In the genomic region with DNA sequence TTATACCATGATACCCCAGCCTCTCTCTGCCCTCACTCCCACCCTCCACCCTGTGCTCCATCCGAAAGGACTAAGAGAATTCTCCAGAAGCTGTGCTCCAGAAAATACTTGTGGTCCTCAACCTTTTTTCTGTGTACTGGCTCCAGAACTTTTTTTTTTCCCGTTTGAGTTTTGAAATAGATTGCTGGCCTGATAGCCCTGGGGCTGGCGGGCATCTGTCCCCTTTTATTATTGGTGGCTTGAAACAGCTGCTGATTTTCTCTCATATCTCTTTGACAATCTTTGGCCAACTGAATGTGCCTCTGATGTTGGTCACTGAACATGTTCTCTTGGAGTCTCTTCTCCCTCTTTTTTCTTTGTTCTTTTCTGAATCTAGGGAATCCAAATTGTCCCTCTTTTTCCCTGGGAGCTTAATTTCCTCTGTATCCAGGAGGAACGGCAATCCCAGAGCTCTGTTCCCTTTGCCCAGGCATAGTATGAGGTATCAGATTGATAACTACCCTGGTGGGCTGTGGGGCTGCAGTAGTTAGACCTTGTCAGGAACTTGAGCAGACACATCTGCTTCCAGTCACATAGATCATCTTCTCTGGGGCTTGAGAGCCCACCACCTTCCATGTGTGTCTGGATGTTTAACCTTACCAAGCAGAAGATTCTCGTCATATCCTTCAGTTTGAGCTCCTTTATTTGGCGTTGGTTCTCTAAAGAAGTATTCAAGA, we compare ENCODE assay signal across 9 cellular contexts. TPM values are rescaled to one million over a fixed set of nuclear protein-coding genes. Genes with fewer than 3 reads are reported as not detected.
DNase-seq lines count a peak whose midpoint lies in the region; ATAC-seq and TF ChIP-seq lines count a peak whose summit lies in the region.
"Had no signal": no experiment of that assay in that cellular context is flagged by ENCODE, and none has a peak within 500 bp of the region (broad histone marks: within the 10 kb centered on the region; RNA-seq: fewer than 3 reads in every experiment).

No MANE protein-coding gene starts in this region.

- no peaks in the 10 kb centered on the region for H4K20me1 ChIP-seq in PC-9 (ENCODE audit: insufficient read depth)
- peaks cover 41% of the 10 kb centered on the region for H4K20me1 ChIP-seq in osteoblast (ENCODE audit: insufficient read depth, low read length)

- H3K27me3 ChIP-seq in CD4-positive, alpha-beta T cell (ENCODE audit: control insufficient read depth, insufficient read depth, low read length), result no peaks in the 10 kb centered on the region
- H3K27me3 ChIP-seq in PC-9 (ENCODE audit: insufficient read depth, low read depth) (no peaks in the 10 kb centered on the region), endodermal cell (ENCODE audit: control insufficient read depth, insufficient read depth, low read length, poor library complexity, severe bottlenecking) (no peaks in the 10 kb centered on the region), osteoblast (ENCODE audit: insufficient read depth, low read length) (no peaks in the 10 kb centered on the region)

- peak overlapping the region; percentile 93 for H3K4me2 ChIP-seq in PC-9
- peak overlapping the region; percentile 96 for H3K4me2 ChIP-seq in osteoblast (ENCODE audit: insufficient read depth, low read length)

- H3K9me3 ChIP-seq in CD4-positive, alpha-beta T cell (ENCODE audit: control insufficient read depth, low read length), result no peaks in the 10 kb centered on the region
- H3K9me3 ChIP-seq in PC-9 (ENCODE audit: insufficient read depth, low read depth) (no peaks in the 10 kb centered on the region), endodermal cell (ENCODE audit: control insufficient read depth, low read length) (no peaks in the 10 kb centered on the region), osteoblast (ENCODE audit: low read depth, low read length) (no peaks in the 10 kb centered on the region)

- no peak for TF ChIP-seq CTCF in CD4-positive, alpha-beta T cell (IDR thresholded peaks at IDR 0.05)
- TF ChIP-seq CTCF in PC-9 (conservative IDR thresholded peaks at IDR 0.05) (no peak), endodermal cell (conservative IDR thresholded peaks at IDR 0.05) (no peak), osteoblast (IDR thresholded peaks at IDR 0.05; ENCODE audit: extremely low read depth, low read depth, low read length) (no peak), GM13977 (IDR thresholded peaks at IDR 0.05; ENCODE audit: extremely low read depth, insufficient read depth, missing control alignments) (no peak)

- H3K4me1 ChIP-seq in PC-9 (replicated peaks; ENCODE audit: insufficient read depth) (peaks cover 25% of the 10 kb centered on the region), endodermal cell (ENCODE audit: control insufficient read depth, insufficient read depth, low read length) (no peaks in the 10 kb centered on the region), osteoblast (ENCODE audit: insufficient read depth, low read length) (peaks cover 17% of the 10 kb centered on the region)

- POLR2A ChIA-PET in CD4-positive, alpha-beta T cell (lab: Charles Lee), result interaction anchor here (1.2 to 4.3 kb wide), 5 partner anchors 41 to 124 kb away, joined by 5 to 28 read pairs (median 10); partner anchors contain the start of genes DEF6, FANCE and RPL10A
- POLR2A ChIA-PET in PC-9 (lab: Charles Lee; ENCODE audit: unreplicated experiment), result interaction anchor here (0.6 kb wide), 1 partner anchor 45 kb away, joined by 5 read pairs; no protein-coding TSS in a partner anchor

- no peak overlapping the region for H2AFZ ChIP-seq in PC-9
- no peak overlapping the region for H2AFZ ChIP-seq in osteoblast (ENCODE audit: low read length)

- peaks cover 61% of the 10 kb centered on the region for H3K36me3 Mint-ChIP-seq in CD4-positive, alpha-beta T cell (ENCODE audit: low read depth)
- H3K36me3 Mint-ChIP-seq in endodermal cell (ENCODE audit: low read depth), result peaks cover 11% of the 10 kb centered on the region

- H3K79me2 ChIP-seq in PC-9 (ENCODE audit: low read depth) (peaks cover 26% of the 10 kb centered on the region), osteoblast (ENCODE audit: insufficient read depth, low read length) (peaks cover 61% of the 10 kb centered on the region)

- no peak overlapping the region for H3K27ac ChIP-seq in CD4-positive, alpha-beta T cell (ENCODE audit: low read depth, low read length)
- H3K27ac ChIP-seq in PC-9 (no peak overlapping the region), endodermal cell (ENCODE audit: low read depth, low read length) (no peak overlapping the region), osteoblast (ENCODE audit: low read depth, low read length) (peak overlapping the region; percentile 98)

- H3K4me3 Mint-ChIP-seq in CD4-positive, alpha-beta T cell, result peak overlapping the region; percentile 96
- peak overlapping the region; percentile 80 for H3K4me3 Mint-ChIP-seq in endodermal cell

- no TSS peak for BruUV-seq in PC-9 (replicated peaks; lab: Mats Ljungman, UMichigan)

- no peaks in the 10 kb centered on the region for H3K9me2 ChIP-seq in PC-9 (ENCODE audit: insufficient read depth)

- H3K9ac ChIP-seq in endodermal cell (ENCODE audit: extremely low read depth, low read length, poor library complexity, severe bottlenecking), result no peak overlapping the region

- in situ Hi-C loops in GM13977 (cut with MboI; ENCODE audit: low pct_unique_long_range_greater_than_20kb, low sequenced_read_pairs, unreplicated experiment), result loop anchor here (10.0 kb wide), 1 partner anchor 101 kb away; no protein-coding TSS in a partner anchor

- no peaks in the 10 kb centered on the region for H3K9me3 Mint-ChIP-seq in CD4-positive, alpha-beta T cell
- H3K9me3 Mint-ChIP-seq in endodermal cell, result peaks cover 9% of the 10 kb centered on the region

- H3K36me3 ChIP-seq in PC-9 (ENCODE audit: low read depth), result no peaks in the 10 kb centered on the region
- H3K36me3 ChIP-seq in endodermal cell (ENCODE audit: control insufficient read depth, insufficient read depth, low read length), result no peaks in the 10 kb centered on the region
- H3K36me3 ChIP-seq in osteoblast (ENCODE audit: insufficient read depth, low read length), result peaks cover 35% of the 10 kb centered on the region

- intact Hi-C loops in CD4-positive, alpha-beta T cell (cut with DNase I, micrococcal nuclease), result loop anchor here (2.0 to 10.0 kb wide), 5 partner anchors 47 to 393 kb away; partner anchors contain the start of genes ARMC12 (in 2 of the 2) and DEF6 (in 1 of the 2)
- intact Hi-C loops in PC-9 (cut with micrococcal nuclease; ENCODE audit: unreplicated experiment), result no loop called here

- peak overlapping the region; percentile 89 for H3K27ac Mint-ChIP-seq in CD4-positive, alpha-beta T cell
- no peak overlapping the region for H3K27ac Mint-ChIP-seq in endodermal cell

- peaks cover 65% of the 10 kb centered on the region for H3K4me1 Mint-ChIP-seq in CD4-positive, alpha-beta T cell (ENCODE audit: low read depth)
- peaks cover 11% of the 10 kb centered on the region for H3K4me1 Mint-ChIP-seq in endodermal cell

- H3F3A ChIP-seq in PC-9 (ENCODE audit: insufficient read depth, low read depth), result peaks cover 13% of the 10 kb centered on the region; the same call in 1 of the 2 replicates

- WGBS in endodermal cell (ENCODE audit: insufficient coverage in 1 of 2, insufficient read length in 1 of 2), 2 experiments, result 86 to 93% methylated on average over 6 of the region's 6 CpGs

- CTCF ChIA-PET in CD4-positive, alpha-beta T cell (lab: Charles Lee), result interaction anchor here (0.7 to 4.9 kb wide), 6 partner anchors 39 to 208 kb away, joined by 3 to 73 read pairs (median 8); partner anchors contain the start of genes DEF6, FANCE and RPL10A
- CTCF ChIA-PET in PC-9 (lab: Charles Lee), result interaction anchor here (1.2 kb wide), 1 partner anchor 104 kb away, joined by 4 read pairs; no protein-coding TSS in a partner anchor

- H3K4me3 ChIP-seq in PC-9 (peak overlapping the region; percentile 77; the same call in 1 of the 2 replicates), endodermal cell (ENCODE audit: low read length) (peak overlapping the region; percentile 96), osteoblast (ENCODE audit: insufficient read depth, low read length) (peak overlapping the region; percentile 98)

- DNase-seq in CD4-positive, alpha-beta T cell, result peak in 1 of 10 experiments; percentile 25
- DNase-seq in PC-9 (no peak), endodermal cell (no peak), osteoblast (ENCODE audit: insufficient read length, low spot score, missing footprints) (peak; percentile 44), dedifferentiated amniotic fluid mesenchymal stem cell (ENCODE audit: extremely low spot score) (no peak), GM13977 (ENCODE audit: low spot score) (no peak), NCI-H2029 treated with DMSO at 0.1 percent for 48 hours (lab: John Stamatoyannopoulos, UW) (no peak)
- DNase-seq in effector CD4-positive, alpha-beta T cell, result no peak
- DNase-seq: activated CD4-positive, alpha-beta T cell treated with anti-CD3 and anti-CD28 coated beads, Interleukin-2, amount 50 U/mL, for 48 hours had no signal

- H3K27me3 Mint-ChIP-seq in CD4-positive, alpha-beta T cell, result no peaks in the 10 kb centered on the region
- H3K27me3 Mint-ChIP-seq in endodermal cell (ENCODE audit: insufficient read depth), result peaks cover 4% of the 10 kb centered on the region

- no peak for ATAC-seq in CD4-positive, alpha-beta T cell (ENCODE audit: poor library complexity)

RNA-seq across cellular contexts. Expression of gene PPARD, which starts 1.6 kb away (rescaled TPM):
- 10 to 100 TPM; 34.1 to 37.0 TPM for total RNA-seq in CD4-positive, alpha-beta T cell
- total RNA-seq in PC-9 (2021) (18.8 and 24.7 TPM in 2 replicates), endodermal cell (10 to 100 TPM; 10.9 to 11.5 TPM), osteoblast (12.3 and 13.3 TPM in 2 replicates)
- polyA plus RNA-seq in endodermal cell (2013, experiment 1 of 2), result 15.1 TPM
- polyA plus RNA-seq in endodermal cell (2013, experiment 2 of 2), result 13.3 TPM

RNA-seq across cellular contexts. Expression of gene DEF6, which starts 46.4 kb away (rescaled TPM):
- 100 to 1,000 TPM; 209 to 212 TPM for total RNA-seq in CD4-positive, alpha-beta T cell
- 19.6 and 27.0 TPM in 2 replicates for total RNA-seq in PC-9 (2021)
- 1 to 10 TPM; 6.3 to 6.8 TPM for total RNA-seq in endodermal cell
- 2.0 TPM for polyA plus RNA-seq in endodermal cell (2013, experiment 1 of 2)
- 2.2 TPM for polyA plus RNA-seq in endodermal cell (2013, experiment 2 of 2)
- 0.29 and 0.72 TPM in 2 replicates for total RNA-seq in osteoblast
